ENCODE assay signal across 18 cellular contexts in genomic region chr11:1198766-1199688, GRCh38. TPM values are rescaled to one million over a fixed set of nuclear protein-coding genes. Genes with fewer than 3 reads are reported as not detected.
DNase-seq lines count a peak whose midpoint lies in the region; ATAC-seq and TF ChIP-seq lines count a peak whose summit lies in the region.
"Had no signal": no experiment of that assay in that cellular context is flagged by ENCODE, and none has a peak within 500 bp of the region (broad histone marks: within the 10 kb centered on the region; RNA-seq: fewer than 3 reads in every experiment).

No MANE protein-coding gene starts in this region.

- intact Hi-C loops in posterior cingulate gyrus (cut with DNase I): no loop called here

- H3K4me1 Mint-ChIP-seq in chondrocyte (ENCODE audit: low read depth): no peaks in the 10 kb centered on the region
- H3K4me1 Mint-ChIP-seq in activated CD4-positive, alpha-beta T cell treated with anti-CD3 and anti-CD28 coated beads, Interleukin-2, amount 10 ng/mL, durations not matched to agents 7 days and 5 days: no peaks in the 10 kb centered on the region
- H3K4me1 Mint-ChIP-seq: memory B cell had no signal

- POLR2A ChIA-PET in activated CD4-positive, alpha-beta T cell treated with anti-CD3 and anti-CD28 coated beads, Interleukin-2, amount 10 ng/mL, durations not matched to agents 7 days and 5 days (lab: Charles Lee): no interaction called here

- peak; percentile 32 for DNase-seq in NCI-H510A (lab: John Stamatoyannopoulos, UW)
- no peak for DNase-seq in NCI-H510A treated with DMSO at 0.1 percent for 48 hours (lab: John Stamatoyannopoulos, UW)
- DNase-seq in GM10266 (ENCODE audit: extremely low spot score): peak; percentile 14
- peak; percentile 94 for DNase-seq in chondrocyte (ENCODE audit: low spot score)
- peak in 6 of 10 donors; percentile 6 to 80 (median 34) for DNase-seq in posterior cingulate gyrus
- DNase-seq in activated CD4-positive, alpha-beta T cell treated with anti-CD3 and anti-CD28 coated beads, Interleukin-2, amount 10 ng/mL, durations not matched to agents 7 days and 5 days: no peak
- DNase-seq in NCI-H2081 treated with DMSO at 0.1 percent for 48 hours (lab: John Stamatoyannopoulos, UW): no peak
- DNase-seq: Calu3, dermis blood vessel endothelial cell, hypothalamus, KG1, NCI-H2081, OCI-M1 had no signal

- no peak for TF ChIP-seq CTCF in GM10266 (IDR thresholded peaks at IDR 0.05; ENCODE audit: control insufficient read depth, insufficient read depth, low read depth, missing control alignments)
- no peak for TF ChIP-seq CTCF in chondrocyte (IDR thresholded peaks at IDR 0.05)

- H3K27me3 Mint-ChIP-seq in chondrocyte (ENCODE audit: low read depth): no peaks in the 10 kb centered on the region
- no peaks in the 10 kb centered on the region for H3K27me3 Mint-ChIP-seq in activated CD4-positive, alpha-beta T cell treated with anti-CD3 and anti-CD28 coated beads, Interleukin-2, amount 10 ng/mL, durations not matched to agents 7 days and 5 days
- H3K27me3 Mint-ChIP-seq: memory B cell had no signal

- H3K9me3 Mint-ChIP-seq in chondrocyte (ENCODE audit: low read depth): no peaks in the 10 kb centered on the region
- no peaks in the 10 kb centered on the region for H3K9me3 Mint-ChIP-seq in activated CD4-positive, alpha-beta T cell treated with anti-CD3 and anti-CD28 coated beads, Interleukin-2, amount 10 ng/mL, durations not matched to agents 7 days and 5 days
- H3K9me3 Mint-ChIP-seq: activated T-helper 1 cell treated with anti-CD3 and anti-CD28 coated beads, Interleukin-12 subunit alpha, Interleukin-12 subunit beta, Interleukin-2, Interleukin-4 antibody, amounts not matched to agents 30 ng/mL and 10 ng/mL and 1 ng/mL, durations not matched to agents 14 hours and 24 hours and 36 hours; memory B cell had no signal

- H3K27ac Mint-ChIP-seq in chondrocyte (ENCODE audit: unreplicated experiment): no peak overlapping the region
- no peak overlapping the region for H3K27ac Mint-ChIP-seq in activated CD4-positive, alpha-beta T cell treated with anti-CD3 and anti-CD28 coated beads, Interleukin-2, amount 10 ng/mL, durations not matched to agents 7 days and 5 days
- H3K27ac Mint-ChIP-seq: activated T-helper 1 cell treated with anti-CD3 and anti-CD28 coated beads, Interleukin-12 subunit alpha, Interleukin-12 subunit beta, Interleukin-2, Interleukin-4 antibody, amounts not matched to agents 30 ng/mL and 10 ng/mL and 1 ng/mL, durations not matched to agents 14 hours and 24 hours and 36 hours; memory B cell had no signal

- ATAC-seq in GM19455 (IDR thresholded peaks at IDR 0.05; ENCODE audit: unreplicated experiment): no peak

- CTCF ChIA-PET in activated CD4-positive, alpha-beta T cell treated with anti-CD3 and anti-CD28 coated beads, Interleukin-2, amount 10 ng/mL, durations not matched to agents 7 days and 5 days (lab: Charles Lee): no interaction called here

- H3K36me3 Mint-ChIP-seq in chondrocyte (ENCODE audit: low read depth): no peaks in the 10 kb centered on the region
- no peaks in the 10 kb centered on the region for H3K36me3 Mint-ChIP-seq in activated CD4-positive, alpha-beta T cell treated with anti-CD3 and anti-CD28 coated beads, Interleukin-2, amount 10 ng/mL, durations not matched to agents 7 days and 5 days (ENCODE audit: low read depth)
- H3K36me3 Mint-ChIP-seq: memory B cell had no signal

- H3K4me3 Mint-ChIP-seq in chondrocyte (ENCODE audit: unreplicated experiment): no peak overlapping the region
- no peak overlapping the region for H3K4me3 Mint-ChIP-seq in activated CD4-positive, alpha-beta T cell treated with anti-CD3 and anti-CD28 coated beads, Interleukin-2, amount 10 ng/mL, durations not matched to agents 7 days and 5 days
- H3K4me3 Mint-ChIP-seq: activated T-helper 1 cell treated with anti-CD3 and anti-CD28 coated beads, Interleukin-12 subunit alpha, Interleukin-12 subunit beta, Interleukin-2, Interleukin-4 antibody, amounts not matched to agents 30 ng/mL and 10 ng/mL and 1 ng/mL, durations not matched to agents 14 hours and 24 hours and 36 hours; memory B cell had no signal

RNA-seq across cellular contexts. Expression of gene MUC5B, which starts 23.8 kb away (rescaled TPM):
- total RNA-seq in chondrocyte: not detected in 3 replicates
- total RNA-seq in activated CD4-positive, alpha-beta T cell treated with anti-CD3 and anti-CD28 coated beads, Interleukin-2, amount 10 ng/mL, durations not matched to agents 7 days and 5 days: not detected
- total RNA-seq: activated T-helper 1 cell treated with anti-CD3 and anti-CD28 coated beads, Interleukin-12 subunit alpha, Interleukin-12 subunit beta, Interleukin-2, Interleukin-4 antibody, amounts not matched to agents 30 ng/mL and 10 ng/mL and 1 ng/mL, durations not matched to agents 14 hours and 24 hours and 36 hours; astrocyte; dermis blood vessel endothelial cell; T-helper 1 cell treated with Interleukin-12 subunit alpha and Interleukin-12 subunit beta and Interleukin-4 antibody, amounts not matched to agents 30 ng/mL and 1 ng/mL, for 36 hours had no signal

RNA-seq across cellular contexts. Expression of gene MUC5AC, which starts 41.3 kb away (rescaled TPM):
- total RNA-seq in chondrocyte: not detected in 3 replicates
- not detected for total RNA-seq in activated CD4-positive, alpha-beta T cell treated with anti-CD3 and anti-CD28 coated beads, Interleukin-2, amount 10 ng/mL, durations not matched to agents 7 days and 5 days
- total RNA-seq: activated T-helper 1 cell treated with anti-CD3 and anti-CD28 coated beads, Interleukin-12 subunit alpha, Interleukin-12 subunit beta, Interleukin-2, Interleukin-4 antibody, amounts not matched to agents 30 ng/mL and 10 ng/mL and 1 ng/mL, durations not matched to agents 14 hours and 24 hours and 36 hours; astrocyte; dermis blood vessel endothelial cell; T-helper 1 cell treated with Interleukin-12 subunit alpha and Interleukin-12 subunit beta and Interleukin-4 antibody, amounts not matched to agents 30 ng/mL and 1 ng/mL, for 36 hours had no signal

Comparison
In these comparisons a context has a peak if more than half of its experiments do, and no peak if none do; other contexts are left out.
1. DNase-seq: peak in NCI-H510A (single experiment), GM10266 (single experiment), chondrocyte (single experiment) and posterior cingulate gyrus (6 of 10); none in NCI-H510A treated with DMSO at 0.1 percent for 48 hours (single experiment), activated CD4-positive, alpha-beta T cell treated with anti-CD3 and anti-CD28 coated beads, Interleukin-2, amount 10 ng/mL, durations not matched to agents 7 days and 5 days (single experiment) and NCI-H2081 treated with DMSO at 0.1 percent for 48 hours (single experiment).